Comparison of ENCODE assay signal across 1 cellular context in the genomic region with DNA sequence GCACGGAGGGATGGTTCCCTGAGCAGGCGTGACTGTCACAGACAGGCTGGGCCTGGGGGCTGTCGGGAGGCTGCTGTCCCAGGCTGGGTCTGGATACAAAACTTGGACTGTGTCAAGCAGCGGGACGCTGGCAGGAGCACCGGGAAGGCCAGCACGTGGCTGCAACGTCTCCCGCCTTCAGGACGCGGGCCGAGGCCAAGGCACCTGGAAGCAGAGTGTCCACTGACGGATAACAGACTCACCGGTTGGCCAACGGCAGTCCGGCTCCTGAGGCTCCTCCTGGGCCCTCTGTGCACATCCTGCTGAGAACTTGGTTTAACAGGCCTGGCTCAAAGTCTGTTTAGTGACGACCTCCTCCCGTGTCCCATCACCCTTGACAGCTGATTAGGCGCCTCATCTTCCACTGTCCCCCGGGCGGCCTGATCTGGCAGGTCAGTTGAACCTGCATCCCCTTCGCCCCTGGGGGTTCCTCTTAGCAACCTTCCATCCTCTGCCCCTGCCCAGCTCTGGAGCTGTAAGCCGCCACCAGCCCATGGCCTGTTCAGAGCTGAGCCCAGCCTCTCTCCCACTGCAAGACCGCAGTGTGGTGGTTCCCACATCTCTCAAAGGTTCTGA.
TF ChIP-seq lines count a peak whose summit lies in the region.

No MANE protein-coding gene starts in this region.

TF ChIP-seq in GM12878, 131 proteins besides CTCF, POLR2A, EP300 and RAD21:
- TF ChIP-seq E2F8 (IDR thresholded peaks at IDR 0.05; ENCODE audit: low read depth, partially characterized antibody), result no peak
- no peak for TF ChIP-seq ZZZ3 (IDR thresholded peaks at IDR 0.05; ENCODE audit: control insufficient read depth, insufficient read length, low read depth)
- TF ChIP-seq SIX5 (IDR thresholded peaks at IDR 0.05; ENCODE audit: low read depth, low read length, severe bottlenecking), result no peak
- no peak for TF ChIP-seq NRF1 (conservative IDR thresholded peaks at IDR 0.05; ENCODE audit: low read depth, low read length)
- TF ChIP-seq POU2F2 (IDR thresholded peaks at IDR 0.05; ENCODE audit: borderline replicate concordance, low read depth, low read length), result no peak
- no peak for TF ChIP-seq PBX3 (IDR thresholded peaks at IDR 0.05; ENCODE audit: insufficient replicate concordance, low read depth, low read length)
- TF ChIP-seq HDAC2 (IDR thresholded peaks at IDR 0.05), result no peak
- no peak for TF ChIP-seq MYB (IDR thresholded peaks at IDR 0.05; ENCODE audit: borderline replicate concordance, low read depth, low read length)
- TF ChIP-seq, protein P1, sequence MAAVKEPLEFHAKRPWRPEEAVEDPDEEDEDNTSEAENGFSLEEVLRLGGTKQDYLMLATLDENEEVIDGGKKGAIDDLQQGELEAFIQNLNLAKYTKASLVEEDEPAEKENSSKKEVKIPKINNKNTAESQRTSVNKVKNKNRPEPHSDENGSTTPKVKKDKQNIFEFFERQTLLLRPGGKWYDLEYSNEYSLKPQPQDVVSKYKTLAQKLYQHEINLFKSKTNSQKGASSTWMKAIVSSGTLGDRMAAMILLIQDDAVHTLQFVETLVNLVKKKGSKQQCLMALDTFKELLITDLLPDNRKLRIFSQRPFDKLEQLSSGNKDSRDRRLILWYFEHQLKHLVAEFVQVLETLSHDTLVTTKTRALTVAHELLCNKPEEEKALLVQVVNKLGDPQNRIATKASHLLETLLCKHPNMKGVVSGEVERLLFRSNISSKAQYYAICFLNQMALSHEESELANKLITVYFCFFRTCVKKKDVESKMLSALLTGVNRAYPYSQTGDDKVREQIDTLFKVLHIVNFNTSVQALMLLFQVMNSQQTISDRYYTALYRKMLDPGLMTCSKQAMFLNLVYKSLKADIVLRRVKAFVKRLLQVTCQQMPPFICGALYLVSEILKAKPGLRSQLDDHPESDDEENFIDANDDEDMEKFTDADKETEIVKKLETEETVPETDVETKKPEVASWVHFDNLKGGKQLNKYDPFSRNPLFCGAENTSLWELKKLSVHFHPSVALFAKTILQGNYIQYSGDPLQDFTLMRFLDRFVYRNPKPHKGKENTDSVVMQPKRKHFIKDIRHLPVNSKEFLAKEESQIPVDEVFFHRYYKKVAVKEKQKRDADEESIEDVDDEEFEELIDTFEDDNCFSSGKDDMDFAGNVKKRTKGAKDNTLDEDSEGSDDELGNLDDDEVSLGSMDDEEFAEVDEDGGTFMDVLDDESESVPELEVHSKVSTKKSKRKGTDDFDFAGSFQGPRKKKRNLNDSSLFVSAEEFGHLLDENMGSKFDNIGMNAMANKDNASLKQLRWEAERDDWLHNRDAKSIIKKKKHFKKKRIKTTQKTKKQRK (IDR thresholded peaks at IDR 0.05; ENCODE audit: low read depth, low read length), result no peak
- no peak for TF ChIP-seq CBX5 (IDR thresholded peaks at IDR 0.05; ENCODE audit: low read depth)
- TF ChIP-seq POLR2AphosphoS2 (IDR thresholded peaks at IDR 0.05; ENCODE audit: low read depth, low read length), result no peak
- TF ChIP-seq STAT3 (IDR thresholded peaks at IDR 0.05; ENCODE audit: low read depth, low read length), result no peak
- no peak for TF ChIP-seq FOXM1 (IDR thresholded peaks at IDR 0.05; ENCODE audit: low read depth, low read length)
- TF ChIP-seq YBX1 (IDR thresholded peaks at IDR 0.05), result no peak
- no peak for TF ChIP-seq CBX3 (IDR thresholded peaks at IDR 0.05; ENCODE audit: borderline replicate concordance, low read depth)
- TF ChIP-seq BMI1 (IDR thresholded peaks at IDR 0.05; ENCODE audit: borderline replicate concordance), result no peak
- TF ChIP-seq TCF12 (IDR thresholded peaks at IDR 0.05; ENCODE audit: low read depth, low read length), result no peak
- no peak for TF ChIP-seq ZSCAN29 (IDR thresholded peaks at IDR 0.05)
- TF ChIP-seq ZNF207 (IDR thresholded peaks at IDR 0.05; ENCODE audit: borderline replicate concordance), result no peak
- no peak for TF ChIP-seq RELA (IDR thresholded peaks at IDR 0.05; ENCODE audit: borderline replicate concordance, partially characterized antibody)
